In the genomic region with DNA sequence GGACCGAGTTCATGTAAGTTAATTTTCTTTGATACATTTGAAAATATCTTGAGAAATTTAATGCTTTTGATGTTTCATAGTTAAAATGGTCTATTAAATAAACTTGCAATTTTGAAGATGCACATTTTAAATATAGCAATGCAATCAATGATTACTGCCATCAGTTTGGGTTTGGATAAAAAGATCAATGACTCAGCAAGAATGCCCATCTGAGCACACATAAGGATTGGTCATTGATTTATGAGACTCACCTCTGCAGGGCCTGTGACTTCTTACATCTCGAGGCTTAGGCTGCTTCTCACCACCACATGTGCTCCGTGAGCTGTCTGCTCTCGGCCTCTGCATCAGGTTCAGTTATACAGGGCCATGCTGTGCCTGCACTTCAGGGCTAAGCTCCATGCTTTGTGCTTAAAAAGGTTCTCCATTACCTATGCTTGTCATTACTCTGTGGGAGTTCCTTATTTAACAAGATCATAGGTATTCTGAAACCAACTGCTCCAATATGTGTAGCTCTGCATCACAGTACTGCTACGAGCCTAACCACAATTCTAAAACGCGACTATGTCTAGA, we compare ENCODE assay signal across 23 cellular contexts.
"Had no signal": no experiment of that assay in that cellular context is flagged by ENCODE, and none has a peak within 500 bp of the region (broad histone marks: within the 10 kb centered on the region; RNA-seq: fewer than 3 reads in every experiment).

No MANE protein-coding gene starts in this region.

- H3K4me3 ChIP-seq: colonic mucosa, esophagus muscularis mucosa, sigmoid colon, stomach, testis, upper lobe of left lung had no signal

- FAIRE-seq: TTC549 had no signal

- H3K36me3 ChIP-seq: colonic mucosa, esophagus muscularis mucosa, sigmoid colon, stomach, upper lobe of left lung had no signal

- H3K4me1 Mint-ChIP-seq: activated B cell treated with CpG ODN at 0.5 μM for 24 hours, brain had no signal

- H3K9me3 ChIP-seq: colonic mucosa, esophagus muscularis mucosa, sigmoid colon, stomach, testis, upper lobe of left lung had no signal

- ATAC-seq: activated CD8-positive, alpha-beta T cell treated with anti-CD3 and anti-CD28 coated beads for 36 hours; natural killer cell treated with Interleukin-12 subunit alpha and Interleukin-12 subunit beta and Interleukin-15 and Interleukin-18, amount 100 ng/mL, for 72 hours had no signal

- H3K4me3 Mint-ChIP-seq: activated B cell treated with CpG ODN at 0.5 μM for 24 hours; activated CD8-positive, alpha-beta T cell treated with anti-CD3 and anti-CD28 coated beads for 36 hours; activated naive CD8-positive, alpha-beta T cell; brain; natural killer cell treated with Interleukin-12 subunit alpha and Interleukin-12 subunit beta and Interleukin-15 and Interleukin-18, amount 100 ng/mL, for 72 hours had no signal

- DNase-seq: activated B cell treated with CpG ODN at 0.5 μM for 24 hours; activated CD4-positive, alpha-beta T cell treated with anti-CD3 and anti-CD28 coated beads for 48 hours; activated CD8-positive, alpha-beta memory T cell treated with anti-CD3 and anti-CD28 coated beads, Interleukin-2, amount 50 U/mL, for 4 hours; activated CD8-positive, alpha-beta T cell treated with anti-CD3 and anti-CD28 coated beads for 36 hours; activated effector memory CD4-positive, alpha-beta T cell treated with anti-CD3 and anti-CD28 coated beads, Interleukin-2, amount 50 U/mL, for 16 hours; activated T-cell treated with anti-CD3 and anti-CD28 coated beads, Interleukin-2, amount 50 U/mL, for 48 hours; amygdala; central memory CD4-positive, alpha-beta T cell; colonic mucosa; hypothalamus; mesendoderm; sigmoid colon; stimulated activated CD4-positive, alpha-beta T cell treated with anti-CD3 and anti-CD28 coated beads, Interleukin-12 subunit alpha, Interleukin-12 subunit beta, amount 100 ng/mL, for 4 hours; stimulated activated CD4-positive, alpha-beta T cell treated with anti-CD3 and anti-CD28 coated beads, Interleukin-2, amount 100 ng/mL, for 24 hours; stomach; T-helper 2 cell; testis; upper lobe of left lung had no signal

- H3K27ac ChIP-seq: colonic mucosa, esophagus muscularis mucosa, sigmoid colon, stomach, testis, upper lobe of left lung had no signal

- H3K27ac Mint-ChIP-seq: activated B cell treated with CpG ODN at 0.5 μM for 24 hours; activated CD8-positive, alpha-beta T cell treated with anti-CD3 and anti-CD28 coated beads for 36 hours; activated naive CD8-positive, alpha-beta T cell; brain; natural killer cell treated with Interleukin-12 subunit alpha and Interleukin-12 subunit beta and Interleukin-15 and Interleukin-18, amount 100 ng/mL, for 72 hours had no signal

- H3K27me3 Mint-ChIP-seq: activated B cell treated with CpG ODN at 0.5 μM for 24 hours; activated CD8-positive, alpha-beta T cell treated with anti-CD3 and anti-CD28 coated beads for 36 hours; activated naive CD8-positive, alpha-beta T cell; brain; natural killer cell treated with Interleukin-12 subunit alpha and Interleukin-12 subunit beta and Interleukin-15 and Interleukin-18, amount 100 ng/mL, for 72 hours had no signal

- H3K9me3 Mint-ChIP-seq: activated B cell treated with CpG ODN at 0.5 μM for 24 hours; activated CD8-positive, alpha-beta T cell treated with anti-CD3 and anti-CD28 coated beads for 36 hours; brain; natural killer cell treated with Interleukin-12 subunit alpha and Interleukin-12 subunit beta and Interleukin-15 and Interleukin-18, amount 100 ng/mL, for 72 hours had no signal

- H3K27me3 ChIP-seq: colonic mucosa, esophagus muscularis mucosa, sigmoid colon, stomach, testis, upper lobe of left lung had no signal

- H3K4me1 ChIP-seq: colonic mucosa, esophagus muscularis mucosa, sigmoid colon, stomach, testis, upper lobe of left lung had no signal

- H3K36me3 Mint-ChIP-seq: activated naive CD8-positive, alpha-beta T cell; brain; natural killer cell treated with Interleukin-12 subunit alpha and Interleukin-12 subunit beta and Interleukin-15 and Interleukin-18, amount 100 ng/mL, for 72 hours had no signal
